ENCODE assay signal across 8 cellular contexts in genomic region chrX:120603707-120604358, GRCh38. TPM values are rescaled to one million over a fixed set of nuclear protein-coding genes. Genes with fewer than 3 reads are reported as not detected.
DNase-seq lines count a peak whose midpoint lies in the region; ATAC-seq and TF ChIP-seq lines count a peak whose summit lies in the region.

Gene MCTS1, plus strand, starts transcription at chrX:120604101. Its CDS starts 136 bp downstream, at chrX:120604237.

- H3K36me3 ChIP-seq in thymus (ENCODE audit: control insufficient read depth, insufficient read depth), result no peaks in the 10 kb centered on the region

- H3K4me3 ChIP-seq in GM08714 (ENCODE audit: low read length) (peak within 1 kb of the TSS; percentile 92), thymus (ENCODE audit: low read length) (peak within 1 kb of the TSS; percentile 71)

- H3K27ac Mint-ChIP-seq in activated naive CD8-positive, alpha-beta T cell treated with anti-CD3 and anti-CD28 coated beads, Interleukin-2, amount 10 ng/mL, durations not matched to agents 7 days and 5 days, result peak within 1 kb of the TSS; percentile 100
- peak within 1 kb of the TSS; percentile 94 for H3K27ac Mint-ChIP-seq in osteocyte (ENCODE audit: unreplicated experiment)

- POLR2A ChIA-PET in activated naive CD8-positive, alpha-beta T cell treated with anti-CD3 and anti-CD28 coated beads, Interleukin-2, amount 10 ng/mL, durations not matched to agents 7 days and 5 days (lab: Charles Lee), result interaction anchor here (0.6 to 2.6 kb wide), 14 partner anchors 14 to 146 kb away, joined by 3 to 65 read pairs (median 4); partner anchors contain the start of genes C1GALT1C1 and CUL4B

- TF ChIP-seq CTCF in osteocyte (IDR thresholded peaks at IDR 0.05), result no peak

- peak; percentile 83 for ATAC-seq in HG02571 (IDR thresholded peaks at IDR 0.05; ENCODE audit: unreplicated experiment)
- peak; percentile 97 for ATAC-seq in activated naive CD8-positive, alpha-beta T cell treated with anti-CD3 and anti-CD28 coated beads, Interleukin-2, amount 10 ng/mL, durations not matched to agents 7 days and 5 days (ENCODE audit: low read depth)

- H3K36me3 Mint-ChIP-seq in activated naive CD8-positive, alpha-beta T cell treated with anti-CD3 and anti-CD28 coated beads, Interleukin-2, amount 10 ng/mL, durations not matched to agents 7 days and 5 days, result peaks cover 7% of the 10 kb centered on the region
- no peaks in the 10 kb centered on the region for H3K36me3 Mint-ChIP-seq in osteocyte (ENCODE audit: unreplicated experiment)

- H3K9me3 ChIP-seq in thymus (ENCODE audit: control insufficient read depth), result no peaks in the 10 kb centered on the region

- H3K4me1 Mint-ChIP-seq in activated naive CD8-positive, alpha-beta T cell treated with anti-CD3 and anti-CD28 coated beads, Interleukin-2, amount 10 ng/mL, durations not matched to agents 7 days and 5 days, result peaks cover 2% of the 10 kb centered on the region
- peaks cover 12% of the 10 kb centered on the region for H3K4me1 Mint-ChIP-seq in osteocyte (ENCODE audit: unreplicated experiment)

- peak within 1 kb of the TSS; percentile 94 for H3K27ac ChIP-seq in thymus (ENCODE audit: low read depth)

- intact Hi-C loops in head of caudate nucleus (cut with DNase I), result loop anchor here (2.0 kb wide), 1 partner anchor 43 kb away; the partner anchor contains the start of gene CUL4B

- H3K4me1 ChIP-seq in thymus (ENCODE audit: control insufficient read depth, insufficient read depth, low read length), result no peaks in the 10 kb centered on the region

- H3K27me3 ChIP-seq in thymus (ENCODE audit: control insufficient read depth, insufficient read depth), result no peaks in the 10 kb centered on the region

- H3K27me3 Mint-ChIP-seq in activated naive CD8-positive, alpha-beta T cell treated with anti-CD3 and anti-CD28 coated beads, Interleukin-2, amount 10 ng/mL, durations not matched to agents 7 days and 5 days, result no peaks in the 10 kb centered on the region
- no peaks in the 10 kb centered on the region for H3K27me3 Mint-ChIP-seq in osteocyte (ENCODE audit: unreplicated experiment)

- peak within 1 kb of the TSS; percentile 93 for H3K4me3 Mint-ChIP-seq in activated naive CD8-positive, alpha-beta T cell treated with anti-CD3 and anti-CD28 coated beads, Interleukin-2, amount 10 ng/mL, durations not matched to agents 7 days and 5 days
- H3K4me3 Mint-ChIP-seq in osteocyte (ENCODE audit: unreplicated experiment), result peak within 1 kb of the TSS; percentile 86

- no peaks in the 10 kb centered on the region for H3K9me3 Mint-ChIP-seq in activated naive CD8-positive, alpha-beta T cell treated with anti-CD3 and anti-CD28 coated beads, Interleukin-2, amount 10 ng/mL, durations not matched to agents 7 days and 5 days
- peaks cover 14% of the 10 kb centered on the region for H3K9me3 Mint-ChIP-seq in osteocyte (ENCODE audit: unreplicated experiment)

- DNase-seq in NCI-H1092 (lab: John Stamatoyannopoulos, UW) (peak; percentile 95), SKM-1 treated with dmso at 0.1 percent for 144 hours (lab: John Stamatoyannopoulos, UW; ENCODE audit: unreplicated experiment) (peak; percentile 84), head of caudate nucleus (peak; percentile 59 to 91 (median 78)), osteocyte (ENCODE audit: extremely low spot score, unreplicated experiment) (peak; percentile 90)
- DNase-seq in activated naive CD8-positive, alpha-beta T cell treated with anti-CD3 and anti-CD28 coated beads, Interleukin-2, amount 10 ng/mL, durations not matched to agents 7 days and 5 days, result peak; percentile 68

- WGBS in thymus, result 0% methylated on average over 31 of the region's 31 CpGs

RNA-seq across cellular contexts. Expression of gene MCTS1, which starts in this region (rescaled TPM):
- 10 to 100 TPM; 40.5 to 42.1 TPM for total RNA-seq in activated naive CD8-positive, alpha-beta T cell treated with anti-CD3 and anti-CD28 coated beads, Interleukin-2, amount 10 ng/mL, durations not matched to agents 7 days and 5 days
- 32.6 and 43.8 TPM in 2 replicates for total RNA-seq in osteocyte
- polyA plus RNA-seq in thymus, result 62.1 TPM

Comparison
In these comparisons a context has a peak if more than half of its experiments do, and no peak if none do; other contexts are left out.
1. Peak in every context shown above with its lines: DNase-seq, ATAC-seq, H3K4me3 ChIP-seq and H3K27ac ChIP-seq.